7 cellular contexts compared by ENCODE assay signal in genomic region chr9:109497193-109498165, GRCh38. TPM values are rescaled to one million over a fixed set of nuclear protein-coding genes. Genes with fewer than 3 reads are reported as not detected.
A peak's percentile ranks its signal among the peaks of the same experiment; 100 is the strongest.
DNase-seq lines count a peak whose midpoint lies in the region; TF ChIP-seq lines count a peak whose summit lies in the region.

No MANE protein-coding gene starts in this region.

- H3K9me2 ChIP-seq in hepatocyte (replicated peaks; ENCODE audit: insufficient read depth): no peaks in the 10 kb centered on the region

- H3K4me1 Mint-ChIP-seq in CD14-positive monocyte: peaks cover 4% of the 10 kb centered on the region

- H3K27me3 ChIP-seq in SJSA1 (replicated peaks) (peaks cover 5% of the 10 kb centered on the region; the same call in 1 of the 2 replicates), hepatocyte (peaks cover 59% of the 10 kb centered on the region), stomach (peaks cover 0 to 84% (median 8%) of the 10 kb centered on the region in 3 donors)

- TF ChIP-seq POLR2A in stomach (IDR thresholded peaks at IDR 0.05): no peak

- intact Hi-C loops in stomach (cut with DNase I; ENCODE audit: low total_unique reads) (no loop called here), CD14-positive monocyte (cut with micrococcal nuclease) (no loop called here)

- peaks cover 25% of the 10 kb centered on the region for H3K4me1 ChIP-seq in SJSA1 (replicated peaks)
- H3K4me1 ChIP-seq in hepatocyte (ENCODE audit: insufficient read depth): peaks cover 27% of the 10 kb centered on the region
- peaks cover 19 to 45% (median 35%) of the 10 kb centered on the region in 4 donors for H3K4me1 ChIP-seq in stomach

- H3K36me3 Mint-ChIP-seq in CD14-positive monocyte: peaks cover 0 to 8% of the 10 kb centered on the region in 2 donors

- DNase-seq in SJSA1 (ENCODE audit: low read depth in 1 of 2, low spot score in 2 of 2) (peak in 1 of 2 experiments; percentile 25), hepatocyte (ENCODE audit: low spot score) (peak; percentile 66), stomach (no peak), CD14-positive monocyte (ENCODE audit: low spot score) (no peak), hippocampal formation (lab: John Stamatoyannopoulos, UW) (no peak)
- DNase-seq in activated effector memory CD4-positive, alpha-beta T cell treated with anti-CD3 and anti-CD28 coated beads, Interleukin-2, amount 50 U/mL, for 16 hours: no peak

- no peaks in the 10 kb centered on the region for H3K9me3 ChIP-seq in SJSA1 (replicated peaks)
- no peaks in the 10 kb centered on the region for H3K9me3 ChIP-seq in hepatocyte (ENCODE audit: low read depth)
- no peaks in the 10 kb centered on the region for H3K9me3 ChIP-seq in stomach

- H3K4me3 ChIP-seq in SJSA1 (peak overlapping the region; percentile 52), hepatocyte (peak overlapping the region; percentile 60), stomach (peak overlapping the region; percentile 48 to 59 (median 52))

- H3K27me3 Mint-ChIP-seq in CD14-positive monocyte (ENCODE audit: low read depth in 3 of 3): peaks cover 70 to 88% (median 75%) of the 10 kb centered on the region in 3 donors

- H3K36me3 ChIP-seq in SJSA1 (no peaks in the 10 kb centered on the region), hepatocyte (replicated peaks; ENCODE audit: insufficient read depth, low read depth) (no peaks in the 10 kb centered on the region), stomach (no peaks in the 10 kb centered on the region)

- H3K79me2 ChIP-seq in hepatocyte: peaks cover 26% of the 10 kb centered on the region

- TF ChIP-seq RAD21 in Ishikawa (IDR thresholded peaks at IDR 0.05; ENCODE audit: low read depth): no peak

- TF ChIP-seq EP300 in Ishikawa (IDR thresholded peaks at IDR 0.05; ENCODE audit: borderline replicate concordance) (no peak), stomach (IDR thresholded peaks at IDR 0.05) (no peak)

- 15% methylated on average over 29 of the region's 85 CpGs for WGBS in hepatocyte (ENCODE audit: low lambda C conversion rate, missing lambda C conversion rate)
- 4 to 18% (median 5%) methylated on average over 15 to 74 of the region's 85 CpGs for WGBS in stomach, 5 donors

- H3K9me3 Mint-ChIP-seq in CD14-positive monocyte: peaks cover 0 to 20% (median 5%) of the 10 kb centered on the region in 7 donors

- peak overlapping the region in 1 of 2 donors; percentile 72 for H3K4me3 Mint-ChIP-seq in CD14-positive monocyte

- TF ChIP-seq CTCF in hepatocyte (IDR thresholded peaks at IDR 0.05; ENCODE audit: poor library complexity) (no peak), stomach (IDR thresholded peaks at IDR 0.05) (no peak), CD14-positive monocyte (IDR thresholded peaks at IDR 0.05) (no peak)

- H2AFZ ChIP-seq in hepatocyte: peak overlapping the region; percentile 14

- H3K4me2 ChIP-seq in hepatocyte: peak overlapping the region; percentile 91

- H4K20me1 ChIP-seq in hepatocyte (ENCODE audit: insufficient read depth, poor library complexity, severe bottlenecking): no peaks in the 10 kb centered on the region

- no peak overlapping the region for H3K27ac Mint-ChIP-seq in CD14-positive monocyte

- H3K27ac ChIP-seq in SJSA1 (no peak overlapping the region), hepatocyte (peak overlapping the region; percentile 59), stomach (peak overlapping the region in 4 of 5 donors; percentile 54 to 81 (median 74))

TF ChIP-seq in Ishikawa, 13 proteins besides CTCF, POLR2A, EP300 and RAD21:
- TF ChIP-seq FOXM1 (IDR thresholded peaks at IDR 0.05; ENCODE audit: borderline replicate concordance, low read depth): no peak
- peak; percentile 68; the same call in 1 of the 2 replicates for TF ChIP-seq EGR1 (IDR thresholded peaks at IDR 0.05)
- no peak for TF ChIP-seq CREB1 (IDR thresholded peaks at IDR 0.05; ENCODE audit: low read depth)
- TF ChIP-seq NFIC (IDR thresholded peaks at IDR 0.05): peak; percentile 61; the same call in 1 of the 2 replicates
- TF ChIP-seq ZBTB7A (IDR thresholded peaks at IDR 0.05; ENCODE audit: low read depth): peak; percentile 48
- peak; percentile 22; the same call in 1 of the 2 replicates for TF ChIP-seq MAX (IDR thresholded peaks at IDR 0.05)
- TF ChIP-seq TEAD4 (IDR thresholded peaks at IDR 0.05): no peak

RNA-seq across cellular contexts. Expression of gene PTPN3, which starts 0.6 kb away (rescaled TPM):
- total RNA-seq in SJSA1 (2014; rRNA removed; shearing (Covaris generic)): 4.8 and 11.7 TPM in 2 replicates
- total RNA-seq in hepatocyte: 11.8 and 12.1 TPM in 2 replicates
- 4.4 and 7.7 TPM in 2 replicates for polyA plus RNA-seq in hepatocyte
- 10 to 100 TPM in 4 of 5 donors, 1 to 10 TPM in 1; 4.7 to 16.7 (median 13.4) TPM for total RNA-seq in stomach
- 10 to 100 TPM in 2 of 3 donors, 1 to 10 TPM in 1; 8.0 to 14.4 (median 10.4) TPM for polyA plus RNA-seq in stomach
- not detected for polyA plus RNA-seq in CD14-positive monocyte
